7 cellular contexts compared by ENCODE assay signal in the genomic region with DNA sequence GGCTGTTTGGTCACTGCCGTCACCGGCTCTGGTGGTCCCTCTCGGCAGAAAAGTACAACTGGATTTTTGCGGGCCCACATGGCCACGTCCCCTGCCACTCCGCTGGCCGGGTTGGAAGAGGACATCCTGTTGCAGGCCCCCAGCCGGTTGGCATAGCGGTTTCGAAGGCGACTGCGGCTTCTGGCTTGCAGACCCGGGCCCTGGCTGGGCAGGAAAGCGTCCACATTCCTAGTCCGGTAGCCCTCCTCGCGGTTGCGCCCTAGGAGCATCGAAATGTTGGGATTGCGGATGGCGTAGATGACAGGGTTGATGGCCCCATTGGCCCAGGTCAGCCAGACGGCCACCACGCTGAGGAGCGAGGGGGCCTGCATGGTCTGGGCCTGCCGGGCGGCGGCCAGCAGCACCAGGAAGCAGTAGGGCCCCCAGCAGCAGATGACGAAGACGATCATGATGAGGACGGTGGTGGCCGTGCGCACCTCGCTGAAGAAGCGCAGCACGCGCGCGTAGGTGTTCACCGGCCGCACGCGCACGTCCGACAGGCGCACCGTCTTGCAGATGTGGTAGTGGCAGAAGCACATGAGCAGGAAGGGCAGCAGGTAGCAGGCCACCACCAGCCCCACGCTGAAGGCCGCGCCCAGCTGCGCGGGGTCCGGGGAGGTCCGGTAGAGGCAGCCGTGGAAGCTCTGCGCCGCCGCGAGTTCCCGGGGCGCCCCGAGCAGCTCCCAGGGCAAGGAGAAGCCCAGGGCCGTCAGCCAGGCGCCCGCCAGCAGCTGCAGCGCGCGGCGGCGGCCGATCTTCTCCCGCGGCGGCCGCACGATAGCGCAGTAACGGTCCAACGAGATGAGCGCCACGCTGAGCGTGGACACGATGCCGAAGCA. TPM values are rescaled to one million over a fixed set of nuclear protein-coding genes. Genes with fewer than 3 reads are reported as not detected.
DNase-seq lines count a peak whose midpoint lies in the region; ATAC-seq and TF ChIP-seq lines count a peak whose summit lies in the region.

No MANE protein-coding gene starts in this region.

- WGBS in esophagus squamous epithelium, 2 donors = 82 to 98% methylated on average over 6 to 10 of the region's 83 CpGs
- 24% methylated on average over 83 of the region's 83 CpGs for WGBS in urinary bladder

- H3K36me3 Mint-ChIP-seq in natural killer cell treated with Interleukin-12 subunit alpha and Interleukin-12 subunit beta and Interleukin-15 and Interleukin-18, amount 100 ng/mL, for 72 hours = peaks cover 6% of the 10 kb centered on the region

- H3K4me3 ChIP-seq in esophagus squamous epithelium = peak overlapping the region; percentile 48 to 72 (median 60)
- H3K4me3 ChIP-seq in urinary bladder (ENCODE audit: low read depth, low read length) = peak overlapping the region; percentile 74

- no peak for TF ChIP-seq POLR2A in esophagus squamous epithelium (IDR thresholded peaks at IDR 0.05)

- peaks cover 0 to 6% (median 0%) of the 10 kb centered on the region in 4 donors for H3K27me3 ChIP-seq in esophagus squamous epithelium

- peak; percentile 52 for ATAC-seq in GM18907 (IDR thresholded peaks at IDR 0.05; ENCODE audit: unreplicated experiment)
- peak; percentile 42 for ATAC-seq in HG03066 (IDR thresholded peaks at IDR 0.05; ENCODE audit: low read depth, unreplicated experiment)
- ATAC-seq in natural killer cell treated with Interleukin-12 subunit alpha and Interleukin-12 subunit beta and Interleukin-15 and Interleukin-18, amount 100 ng/mL, for 72 hours = peak in 1 of 2 donors; percentile 50

- H3K27ac Mint-ChIP-seq in natural killer cell treated with Interleukin-12 subunit alpha and Interleukin-12 subunit beta and Interleukin-15 and Interleukin-18, amount 100 ng/mL, for 72 hours = peak overlapping the region in 1 of 2 donors; percentile 25

- peak; percentile 10 to 18 for DNase-seq in activated CD4-positive, alpha-beta T cell treated with anti-CD3 and anti-CD28 coated beads, Interleukin-2, amount 50 U/mL, for 4 hours
- no peak for DNase-seq in esophagus squamous epithelium (lab: John Stamatoyannopoulos, UW)
- no peak for DNase-seq in natural killer cell treated with Interleukin-12 subunit alpha and Interleukin-12 subunit beta and Interleukin-15 and Interleukin-18, amount 100 ng/mL, for 72 hours (ENCODE audit: low spot score)
- DNase-seq in COLO829 (ENCODE audit: low spot score) = no peak

- H3K9me3 ChIP-seq in esophagus squamous epithelium = no peaks in the 10 kb centered on the region

- H3K36me3 ChIP-seq in esophagus squamous epithelium = no peaks in the 10 kb centered on the region
- no peaks in the 10 kb centered on the region for H3K36me3 ChIP-seq in urinary bladder (ENCODE audit: insufficient read depth)

- H3K4me1 ChIP-seq in esophagus squamous epithelium (peaks cover 8 to 23% (median 12%) of the 10 kb centered on the region in 3 donors), urinary bladder (ENCODE audit: insufficient read depth) (no peaks in the 10 kb centered on the region)

- H3K9me3 Mint-ChIP-seq in natural killer cell treated with Interleukin-12 subunit alpha and Interleukin-12 subunit beta and Interleukin-15 and Interleukin-18, amount 100 ng/mL, for 72 hours = no peaks in the 10 kb centered on the region

- H3K27ac ChIP-seq in esophagus squamous epithelium (peak overlapping the region; percentile 24 to 83 (median 61)), urinary bladder (ENCODE audit: low read depth) (peak overlapping the region; percentile 82)

- peak overlapping the region; percentile 88 for H3K4me3 Mint-ChIP-seq in natural killer cell treated with Interleukin-12 subunit alpha and Interleukin-12 subunit beta and Interleukin-15 and Interleukin-18, amount 100 ng/mL, for 72 hours

- H3K4me1 Mint-ChIP-seq in natural killer cell treated with Interleukin-12 subunit alpha and Interleukin-12 subunit beta and Interleukin-15 and Interleukin-18, amount 100 ng/mL, for 72 hours (ENCODE audit: low read depth in 2 of 2) = peaks cover 0 to 4% of the 10 kb centered on the region in 2 donors

- intact Hi-C loops in esophagus squamous epithelium (cut with DNase I) = no loop called here

- peaks cover 0 to 4% of the 10 kb centered on the region in 2 donors for H3K27me3 Mint-ChIP-seq in natural killer cell treated with Interleukin-12 subunit alpha and Interleukin-12 subunit beta and Interleukin-15 and Interleukin-18, amount 100 ng/mL, for 72 hours

- no peak for TF ChIP-seq CTCF in esophagus squamous epithelium (IDR thresholded peaks at IDR 0.05)

RNA-seq across cellular contexts. Expression of a gene that starts 1.2 kb away (rescaled TPM):
- total RNA-seq in esophagus squamous epithelium (1 to 10 TPM in 2 of 4 donors, under 1 TPM in 2; 0.56 to 4.4 (median 1.3) TPM), urinary bladder (9.7 TPM)
- 1 to 10 TPM in 1 of 2 donors, under 1 TPM in 1; 0.83 to 3.8 TPM for total RNA-seq in natural killer cell treated with Interleukin-12 subunit alpha and Interleukin-12 subunit beta and Interleukin-15 and Interleukin-18, amount 100 ng/mL, for 72 hours
- 3.1 TPM for polyA plus RNA-seq in urinary bladder

RNA-seq across cellular contexts. Expression of a gene that starts 20.2 kb away (rescaled TPM):
- total RNA-seq in esophagus squamous epithelium (10 to 100 TPM; 12.2 to 59.9 (median 21.6) TPM), urinary bladder (58.3 TPM)
- 10 to 100 TPM in 1 of 2 donors, 1 to 10 TPM in 1; 6.5 to 17.4 TPM for total RNA-seq in natural killer cell treated with Interleukin-12 subunit alpha and Interleukin-12 subunit beta and Interleukin-15 and Interleukin-18, amount 100 ng/mL, for 72 hours
- polyA plus RNA-seq in urinary bladder = 17.4 TPM

RNA-seq across cellular contexts. Expression of a gene that starts 20.3 kb away (rescaled TPM):
- total RNA-seq in esophagus squamous epithelium = 10 to 100 TPM; 17.8 to 47.4 (median 40.2) TPM
- 10 to 100 TPM; 24.7 to 38.2 TPM for total RNA-seq in natural killer cell treated with Interleukin-12 subunit alpha and Interleukin-12 subunit beta and Interleukin-15 and Interleukin-18, amount 100 ng/mL, for 72 hours
- 111 TPM for total RNA-seq in urinary bladder
- 41.3 TPM for polyA plus RNA-seq in urinary bladder

Comparison
In these comparisons a context has a peak if more than half of its experiments do, and no peak if none do; other contexts are left out.
1. DNase-seq: peak in activated CD4-positive, alpha-beta T cell treated with anti-CD3 and anti-CD28 coated beads, Interleukin-2, amount 50 U/mL, for 4 hours (2 of 2); none in esophagus squamous epithelium (single experiment), natural killer cell treated with Interleukin-12 subunit alpha and Interleukin-12 subunit beta and Interleukin-15 and Interleukin-18, amount 100 ng/mL, for 72 hours (single experiment) and COLO829 (single experiment).